In genomic region chr15:65922621-65923020, GRCh38 we compare ENCODE assay signal across 25 cellular contexts.
"Had no signal": no experiment of that assay in that cellular context is flagged by ENCODE, and none has a peak within 500 bp of the region (broad histone marks: within the 10 kb centered on the region; RNA-seq: fewer than 3 reads in every experiment).

No MANE protein-coding gene starts in this region.

- ATAC-seq: esophagus mucosa; gastroesophageal sphincter; heart left ventricle; left lobe of liver; natural killer cell treated with Interleukin-12 subunit alpha and Interleukin-12 subunit beta and Interleukin-15 and Interleukin-18, amount 100 ng/mL, for 72 hours; psoas muscle; right cardiac atrium; stimulated activated memory B cell treated with anti-CD40 and anti-IgM and Interleukin-4, amounts not matched to agents 10 μg/mL and 1 μg/mL and 100 μg/mL, for 72 hours; stimulated activated naive CD8-positive, alpha-beta T cell treated with anti-CD3 and anti-CD28 coated beads, Interleukin-15, Interleukin-2, amounts not matched to agents 100 U/mL and 50 U/mL, for 24 hours had no signal

- H3K27me3 Mint-ChIP-seq: memory B cell; natural killer cell treated with Interleukin-12 subunit alpha and Interleukin-12 subunit beta and Interleukin-15 and Interleukin-18, amount 100 ng/mL, for 72 hours; stimulated activated memory B cell treated with anti-CD40 and anti-IgM and Interleukin-4, amounts not matched to agents 10 μg/mL and 1 μg/mL and 100 μg/mL, for 72 hours; type B pancreatic cell had no signal

- H3K9me3 ChIP-seq: gastroesophageal sphincter, heart left ventricle, ovary, psoas muscle, sigmoid colon, testis, tibial artery had no signal

- H3K4me1 Mint-ChIP-seq: endodermal cell, neural crest cell had no signal

- H3K79me2 ChIP-seq: hepatocyte had no signal

- H3K9me3 Mint-ChIP-seq: endodermal cell; memory B cell; natural killer cell treated with Interleukin-12 subunit alpha and Interleukin-12 subunit beta and Interleukin-15 and Interleukin-18, amount 100 ng/mL, for 72 hours; neural crest cell; stimulated activated memory B cell treated with anti-CD40 and anti-IgM and Interleukin-4, amounts not matched to agents 10 μg/mL and 1 μg/mL and 100 μg/mL, for 72 hours; type B pancreatic cell had no signal

- H3K4me1 ChIP-seq: gastroesophageal sphincter, psoas muscle, sigmoid colon, tibial artery had no signal

- H3K27me3 ChIP-seq: dorsolateral prefrontal cortex, gastroesophageal sphincter, heart left ventricle, hepatocyte, ovary, sigmoid colon, testis, tibial artery had no signal

- H3K27ac ChIP-seq: epithelial cell of prostate, gastroesophageal sphincter, heart left ventricle, hepatocyte, ovary, psoas muscle, sigmoid colon, testis, tibial artery had no signal

- H3K4me3 Mint-ChIP-seq: endodermal cell; natural killer cell treated with Interleukin-12 subunit alpha and Interleukin-12 subunit beta and Interleukin-15 and Interleukin-18, amount 100 ng/mL, for 72 hours; neural crest cell; stimulated activated memory B cell treated with anti-CD40 and anti-IgM and Interleukin-4, amounts not matched to agents 10 μg/mL and 1 μg/mL and 100 μg/mL, for 72 hours; type B pancreatic cell had no signal

- H3K27ac Mint-ChIP-seq: endodermal cell; natural killer cell treated with Interleukin-12 subunit alpha and Interleukin-12 subunit beta and Interleukin-15 and Interleukin-18, amount 100 ng/mL, for 72 hours; type B pancreatic cell had no signal

- H3K36me3 Mint-ChIP-seq: memory B cell; natural killer cell treated with Interleukin-12 subunit alpha and Interleukin-12 subunit beta and Interleukin-15 and Interleukin-18, amount 100 ng/mL, for 72 hours had no signal

- H2AFZ ChIP-seq: hepatocyte had no signal

- DNase-seq: effector CD8-positive, alpha-beta T cell; endodermal cell; foreskin fibroblast; heart left ventricle; kidney; ovary; psoas muscle; right cardiac atrium; sigmoid colon; stimulated activated CD4-positive, alpha-beta T cell treated with anti-CD3 and anti-CD28 coated beads, Interleukin-2, amount 100 ng/mL, for 24 hours; stimulated activated CD4-positive, alpha-beta T cell treated with anti-CD3 and anti-CD28 coated beads, Interleukin-4, amount 100 ng/mL, for 24 hours; stimulated activated naive CD8-positive, alpha-beta T cell treated with anti-CD3 and anti-CD28 coated beads, Interleukin-15, Interleukin-2, amounts not matched to agents 100 U/mL and 50 U/mL, for 24 hours; tibial artery had no signal

- H3K4me2 ChIP-seq: hepatocyte had no signal
